In the genomic region with DNA sequence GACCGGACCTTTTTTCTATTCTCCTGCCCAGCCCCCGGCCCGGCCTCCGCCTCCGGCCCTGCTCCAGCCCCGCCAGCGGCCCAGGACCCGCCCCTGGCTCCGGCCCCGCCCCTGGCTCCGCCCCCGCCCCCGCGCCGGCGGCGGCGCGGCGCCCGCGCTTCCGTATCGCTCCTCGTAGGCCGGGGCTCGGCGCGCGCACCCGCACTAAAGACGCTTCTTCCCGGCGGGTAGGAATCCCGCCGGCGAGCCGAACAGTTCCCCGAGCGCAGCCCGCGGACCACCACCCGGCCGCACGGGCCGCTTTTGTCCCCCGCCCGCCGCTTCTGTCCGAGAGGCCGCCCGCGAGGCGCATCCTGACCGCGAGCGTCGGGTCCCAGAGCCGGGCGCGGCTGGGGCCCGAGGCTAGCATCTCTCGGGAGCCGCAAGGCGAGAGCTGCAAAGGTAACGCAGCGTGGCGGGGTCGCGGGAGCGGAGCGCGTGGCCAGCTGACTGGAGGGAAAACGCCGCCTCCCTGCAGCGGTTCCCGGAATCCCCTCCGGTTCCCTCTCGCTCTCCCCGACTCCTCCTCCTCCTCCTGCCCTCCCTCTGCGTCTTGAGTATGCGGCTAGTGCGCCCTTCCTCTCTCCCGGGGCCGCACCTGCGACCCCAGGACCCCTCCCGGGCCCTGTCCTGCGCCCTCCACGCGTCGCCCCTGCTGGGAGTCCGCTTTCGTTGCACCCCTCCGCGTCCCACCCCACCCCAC, we compare ENCODE assay signal across 1 cellular context.
TF ChIP-seq lines count a peak whose summit lies in the region.

A gene (plus strand): TSS at position 163 of the 742 bp plus-strand sequence. CDS start 11,985 bp downstream, outside the sequence.

TF ChIP-seq in K562, 482 proteins besides CTCF, POLR2A, EP300 and RAD21 (continued from another document and continues in another):
- TF ChIP-seq, protein P1, sequence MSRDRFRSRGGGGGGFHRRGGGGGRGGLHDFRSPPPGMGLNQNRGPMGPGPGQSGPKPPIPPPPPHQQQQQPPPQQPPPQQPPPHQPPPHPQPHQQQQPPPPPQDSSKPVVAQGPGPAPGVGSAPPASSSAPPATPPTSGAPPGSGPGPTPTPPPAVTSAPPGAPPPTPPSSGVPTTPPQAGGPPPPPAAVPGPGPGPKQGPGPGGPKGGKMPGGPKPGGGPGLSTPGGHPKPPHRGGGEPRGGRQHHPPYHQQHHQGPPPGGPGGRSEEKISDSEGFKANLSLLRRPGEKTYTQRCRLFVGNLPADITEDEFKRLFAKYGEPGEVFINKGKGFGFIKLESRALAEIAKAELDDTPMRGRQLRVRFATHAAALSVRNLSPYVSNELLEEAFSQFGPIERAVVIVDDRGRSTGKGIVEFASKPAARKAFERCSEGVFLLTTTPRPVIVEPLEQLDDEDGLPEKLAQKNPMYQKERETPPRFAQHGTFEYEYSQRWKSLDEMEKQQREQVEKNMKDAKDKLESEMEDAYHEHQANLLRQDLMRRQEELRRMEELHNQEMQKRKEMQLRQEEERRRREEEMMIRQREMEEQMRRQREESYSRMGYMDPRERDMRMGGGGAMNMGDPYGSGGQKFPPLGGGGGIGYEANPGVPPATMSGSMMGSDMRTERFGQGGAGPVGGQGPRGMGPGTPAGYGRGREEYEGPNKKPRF (IDR thresholded peaks at IDR 0.05; ENCODE audit: low read depth, low read length): no peak
- TF ChIP-seq KAT2B (IDR thresholded peaks at IDR 0.05; ENCODE audit: low read depth, low read length) (no peak), SRF (CRISPR knock-in tag; IDR thresholded peaks at IDR 0.05) (peak in 1 of 2 experiments; percentile 44; a peak in 1 of 4 replicates), NBN (IDR thresholded peaks at IDR 0.05; ENCODE audit: low read depth) (no peak), SP2 (IDR thresholded peaks at IDR 0.05; ENCODE audit: extremely low read depth, low read depth, low read length, poor library complexity, severe bottlenecking) (no peak), PHB (CRISPR knock-in tag; IDR thresholded peaks at IDR 0.05) (no peak), HOXB6 (CRISPR knock-in tag; IDR thresholded peaks at IDR 0.05; ENCODE audit: borderline replicate concordance) (no peak), HMGN3 (IDR thresholded peaks at IDR 0.05; ENCODE audit: borderline replicate concordance, extremely low read depth, insufficient read length, low read depth, low read length) (no peak), EHMT2 (IDR thresholded peaks at IDR 0.05) (no peak), ZBTB17 (CRISPR knock-in tag; IDR thresholded peaks at IDR 0.05) (0 out of 2 replicates have a peak, but pooled peaks have one; percentile 26), ZZZ3 (IDR thresholded peaks at IDR 0.05) (no peak), ZNF140 (CRISPR knock-in tag; IDR thresholded peaks at IDR 0.05) (no peak), SMARCC2 (IDR thresholded peaks at IDR 0.05; ENCODE audit: low read depth) (no peak), MYC (IDR thresholded peaks at IDR 0.05; ENCODE audit: low read depth, low read length) (peak; percentile 67), MYC (CRISPR knock-in tag; IDR thresholded peaks at IDR 0.05; ENCODE audit: borderline replicate concordance, low read depth) (peak; percentile 76; the same call in 1 of the 2 replicates), ARID2 (IDR thresholded peaks at IDR 0.05) (no peak), E2F3 (CRISPR knock-in tag; IDR thresholded peaks at IDR 0.05) (peak; percentile 62; the same call in 1 of the 2 replicates), U2AF2 (optimal IDR thresholded peaks at IDR 0.05; ENCODE audit: low read depth, low read length) (no peak), TAL1 (IDR thresholded peaks at IDR 0.05) (no peak), PPARD (CRISPR knock-in tag; IDR thresholded peaks at IDR 0.05) (no peak), POLR2AphosphoS2 (IDR thresholded peaks at IDR 0.05; ENCODE audit: low read length) (no peak), ZNF764 (CRISPR knock-in tag; IDR thresholded peaks at IDR 0.05; ENCODE audit: low read depth) (peak; percentile 48; the same call in 1 of the 2 replicates), ZNF311 (CRISPR knock-in tag; IDR thresholded peaks at IDR 0.05) (no peak), ZNF134 (CRISPR knock-in tag; conservative IDR thresholded peaks at IDR 0.05) (no peak), HIVEP1 (CRISPR knock-in tag; IDR thresholded peaks at IDR 0.05) (no peak), TEAD2 (tag; IDR thresholded peaks at IDR 0.05) (no peak), ZBTB1 (CRISPR knock-in tag; IDR thresholded peaks at IDR 0.05; ENCODE audit: borderline replicate concordance, low read depth) (no peak), PHF20 (IDR thresholded peaks at IDR 0.05; ENCODE audit: partially characterized antibody) (peak; percentile 56), TCF7L2 (IDR thresholded peaks at IDR 0.05; ENCODE audit: low read depth, low read length) (no peak), FOXJ2 (tag; IDR thresholded peaks at IDR 0.05) (no peak), KDM1A (IDR thresholded peaks at IDR 0.05) (no peak), ZFPM2 (CRISPR knock-in tag; IDR thresholded peaks at IDR 0.05) (no peak), ZNF347 (CRISPR knock-in tag; IDR thresholded peaks at IDR 0.05; ENCODE audit: low read depth) (no peak), GABPA (tag; conservative IDR thresholded peaks at IDR 0.05; ENCODE audit: low read depth) (0 out of 2 replicates have a peak, but pooled peaks have one; percentile 17), GABPB1 (CRISPR knock-in tag; IDR thresholded peaks at IDR 0.05) (peak; percentile 56; the same call in 1 of the 2 replicates), ELF4 (CRISPR knock-in tag; IDR thresholded peaks at IDR 0.05) (no peak)
- TF ChIP-seq, protein P2, sequence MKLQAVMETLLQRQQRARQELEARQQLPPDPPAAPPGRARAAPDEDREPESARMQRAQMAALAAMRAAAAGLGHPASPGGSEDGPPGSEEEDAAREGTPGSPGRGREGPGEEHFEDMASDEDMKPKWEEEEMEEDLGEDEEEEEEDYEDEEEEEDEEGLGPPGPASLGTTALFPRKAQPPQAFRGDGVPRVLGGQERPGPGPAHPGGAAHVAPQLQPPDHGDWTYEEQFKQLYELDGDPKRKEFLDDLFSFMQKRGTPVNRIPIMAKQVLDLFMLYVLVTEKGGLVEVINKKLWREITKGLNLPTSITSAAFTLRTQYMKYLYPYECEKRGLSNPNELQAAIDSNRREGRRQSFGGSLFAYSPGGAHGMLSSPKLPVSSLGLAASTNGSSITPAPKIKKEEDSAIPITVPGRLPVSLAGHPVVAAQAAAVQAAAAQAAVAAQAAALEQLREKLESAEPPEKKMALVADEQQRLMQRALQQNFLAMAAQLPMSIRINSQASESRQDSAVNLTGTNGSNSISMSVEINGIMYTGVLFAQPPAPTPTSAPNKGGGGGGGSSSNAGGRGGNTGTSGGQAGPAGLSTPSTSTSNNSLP (IDR thresholded peaks at IDR 0.05; ENCODE audit: borderline replicate concordance, low read depth, low read length): no peak
- TF ChIP-seq, protein P3, sequence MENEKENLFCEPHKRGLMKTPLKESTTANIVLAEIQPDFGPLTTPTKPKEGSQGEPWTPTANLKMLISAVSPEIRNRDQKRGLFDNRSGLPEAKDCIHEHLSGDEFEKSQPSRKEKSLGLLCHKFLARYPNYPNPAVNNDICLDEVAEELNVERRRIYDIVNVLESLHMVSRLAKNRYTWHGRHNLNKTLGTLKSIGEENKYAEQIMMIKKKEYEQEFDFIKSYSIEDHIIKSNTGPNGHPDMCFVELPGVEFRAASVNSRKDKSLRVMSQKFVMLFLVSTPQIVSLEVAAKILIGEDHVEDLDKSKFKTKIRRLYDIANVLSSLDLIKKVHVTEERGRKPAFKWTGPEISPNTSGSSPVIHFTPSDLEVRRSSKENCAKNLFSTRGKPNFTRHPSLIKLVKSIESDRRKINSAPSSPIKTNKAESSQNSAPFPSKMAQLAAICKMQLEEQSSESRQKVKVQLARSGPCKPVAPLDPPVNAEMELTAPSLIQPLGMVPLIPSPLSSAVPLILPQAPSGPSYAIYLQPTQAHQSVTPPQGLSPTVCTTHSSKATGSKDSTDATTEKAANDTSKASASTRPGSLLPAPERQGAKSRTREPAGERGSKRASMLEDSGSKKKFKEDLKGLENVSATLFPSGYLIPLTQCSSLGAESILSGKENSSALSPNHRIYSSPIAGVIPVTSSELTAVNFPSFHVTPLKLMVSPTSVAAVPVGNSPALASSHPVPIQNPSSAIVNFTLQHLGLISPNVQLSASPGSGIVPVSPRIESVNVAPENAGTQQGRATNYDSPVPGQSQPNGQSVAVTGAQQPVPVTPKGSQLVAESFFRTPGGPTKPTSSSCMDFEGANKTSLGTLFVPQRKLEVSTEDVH (IDR thresholded peaks at IDR 0.05; ENCODE audit: low read depth, partially characterized antibody): no peak
- TF ChIP-seq, protein P4, sequence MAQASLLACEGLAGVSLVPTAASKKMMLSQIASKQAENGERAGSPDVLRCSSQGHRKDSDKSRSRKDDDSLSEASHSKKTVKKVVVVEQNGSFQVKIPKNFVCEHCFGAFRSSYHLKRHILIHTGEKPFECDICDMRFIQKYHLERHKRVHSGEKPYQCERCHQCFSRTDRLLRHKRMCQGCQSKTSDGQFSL (CRISPR knock-in tag; IDR thresholded peaks at IDR 0.05): peak; percentile 43; the same call in 1 of the 2 replicates
- TF ChIP-seq, protein P4 (tag; IDR thresholded peaks at IDR 0.05): no peak
- TF ChIP-seq, protein P5, sequence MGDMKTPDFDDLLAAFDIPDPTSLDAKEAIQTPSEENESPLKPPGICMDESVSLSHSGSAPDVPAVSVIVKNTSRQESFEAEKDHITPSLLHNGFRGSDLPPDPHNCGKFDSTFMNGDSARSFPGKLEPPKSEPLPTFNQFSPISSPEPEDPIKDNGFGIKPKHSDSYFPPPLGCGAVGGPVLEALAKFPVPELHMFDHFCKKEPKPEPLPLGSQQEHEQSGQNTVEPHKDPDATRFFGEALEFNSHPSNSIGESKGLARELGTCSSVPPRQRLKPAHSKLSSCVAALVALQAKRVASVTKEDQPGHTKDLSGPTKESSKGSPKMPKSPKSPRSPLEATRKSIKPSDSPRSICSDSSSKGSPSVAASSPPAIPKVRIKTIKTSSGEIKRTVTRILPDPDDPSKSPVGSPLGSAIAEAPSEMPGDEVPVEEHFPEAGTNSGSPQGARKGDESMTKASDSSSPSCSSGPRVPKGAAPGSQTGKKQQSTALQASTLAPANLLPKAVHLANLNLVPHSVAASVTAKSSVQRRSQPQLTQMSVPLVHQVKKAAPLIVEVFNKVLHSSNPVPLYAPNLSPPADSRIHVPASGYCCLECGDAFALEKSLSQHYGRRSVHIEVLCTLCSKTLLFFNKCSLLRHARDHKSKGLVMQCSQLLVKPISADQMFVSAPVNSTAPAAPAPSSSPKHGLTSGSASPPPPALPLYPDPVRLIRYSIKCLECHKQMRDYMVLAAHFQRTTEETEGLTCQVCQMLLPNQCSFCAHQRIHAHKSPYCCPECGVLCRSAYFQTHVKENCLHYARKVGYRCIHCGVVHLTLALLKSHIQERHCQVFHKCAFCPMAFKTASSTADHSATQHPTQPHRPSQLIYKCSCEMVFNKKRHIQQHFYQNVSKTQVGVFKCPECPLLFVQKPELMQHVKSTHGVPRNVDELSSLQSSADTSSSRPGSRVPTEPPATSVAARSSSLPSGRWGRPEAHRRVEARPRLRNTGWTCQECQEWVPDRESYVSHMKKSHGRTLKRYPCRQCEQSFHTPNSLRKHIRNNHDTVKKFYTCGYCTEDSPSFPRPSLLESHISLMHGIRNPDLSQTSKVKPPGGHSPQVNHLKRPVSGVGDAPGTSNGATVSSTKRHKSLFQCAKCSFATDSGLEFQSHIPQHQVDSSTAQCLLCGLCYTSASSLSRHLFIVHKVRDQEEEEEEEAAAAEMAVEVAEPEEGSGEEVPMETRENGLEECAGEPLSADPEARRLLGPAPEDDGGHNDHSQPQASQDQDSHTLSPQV (IDR thresholded peaks at IDR 0.05): no peak
- TF ChIP-seq, protein P6, sequence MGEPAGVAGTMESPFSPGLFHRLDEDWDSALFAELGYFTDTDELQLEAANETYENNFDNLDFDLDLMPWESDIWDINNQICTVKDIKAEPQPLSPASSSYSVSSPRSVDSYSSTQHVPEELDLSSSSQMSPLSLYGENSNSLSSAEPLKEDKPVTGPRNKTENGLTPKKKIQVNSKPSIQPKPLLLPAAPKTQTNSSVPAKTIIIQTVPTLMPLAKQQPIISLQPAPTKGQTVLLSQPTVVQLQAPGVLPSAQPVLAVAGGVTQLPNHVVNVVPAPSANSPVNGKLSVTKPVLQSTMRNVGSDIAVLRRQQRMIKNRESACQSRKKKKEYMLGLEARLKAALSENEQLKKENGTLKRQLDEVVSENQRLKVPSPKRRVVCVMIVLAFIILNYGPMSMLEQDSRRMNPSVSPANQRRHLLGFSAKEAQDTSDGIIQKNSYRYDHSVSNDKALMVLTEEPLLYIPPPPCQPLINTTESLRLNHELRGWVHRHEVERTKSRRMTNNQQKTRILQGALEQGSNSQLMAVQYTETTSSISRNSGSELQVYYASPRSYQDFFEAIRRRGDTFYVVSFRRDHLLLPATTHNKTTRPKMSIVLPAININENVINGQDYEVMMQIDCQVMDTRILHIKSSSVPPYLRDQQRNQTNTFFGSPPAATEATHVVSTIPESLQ (CRISPR knock-in tag; IDR thresholded peaks at IDR 0.05): 0 out of 2 replicates have a peak, but pooled peaks have one; percentile 61
- TF ChIP-seq, protein P7, sequence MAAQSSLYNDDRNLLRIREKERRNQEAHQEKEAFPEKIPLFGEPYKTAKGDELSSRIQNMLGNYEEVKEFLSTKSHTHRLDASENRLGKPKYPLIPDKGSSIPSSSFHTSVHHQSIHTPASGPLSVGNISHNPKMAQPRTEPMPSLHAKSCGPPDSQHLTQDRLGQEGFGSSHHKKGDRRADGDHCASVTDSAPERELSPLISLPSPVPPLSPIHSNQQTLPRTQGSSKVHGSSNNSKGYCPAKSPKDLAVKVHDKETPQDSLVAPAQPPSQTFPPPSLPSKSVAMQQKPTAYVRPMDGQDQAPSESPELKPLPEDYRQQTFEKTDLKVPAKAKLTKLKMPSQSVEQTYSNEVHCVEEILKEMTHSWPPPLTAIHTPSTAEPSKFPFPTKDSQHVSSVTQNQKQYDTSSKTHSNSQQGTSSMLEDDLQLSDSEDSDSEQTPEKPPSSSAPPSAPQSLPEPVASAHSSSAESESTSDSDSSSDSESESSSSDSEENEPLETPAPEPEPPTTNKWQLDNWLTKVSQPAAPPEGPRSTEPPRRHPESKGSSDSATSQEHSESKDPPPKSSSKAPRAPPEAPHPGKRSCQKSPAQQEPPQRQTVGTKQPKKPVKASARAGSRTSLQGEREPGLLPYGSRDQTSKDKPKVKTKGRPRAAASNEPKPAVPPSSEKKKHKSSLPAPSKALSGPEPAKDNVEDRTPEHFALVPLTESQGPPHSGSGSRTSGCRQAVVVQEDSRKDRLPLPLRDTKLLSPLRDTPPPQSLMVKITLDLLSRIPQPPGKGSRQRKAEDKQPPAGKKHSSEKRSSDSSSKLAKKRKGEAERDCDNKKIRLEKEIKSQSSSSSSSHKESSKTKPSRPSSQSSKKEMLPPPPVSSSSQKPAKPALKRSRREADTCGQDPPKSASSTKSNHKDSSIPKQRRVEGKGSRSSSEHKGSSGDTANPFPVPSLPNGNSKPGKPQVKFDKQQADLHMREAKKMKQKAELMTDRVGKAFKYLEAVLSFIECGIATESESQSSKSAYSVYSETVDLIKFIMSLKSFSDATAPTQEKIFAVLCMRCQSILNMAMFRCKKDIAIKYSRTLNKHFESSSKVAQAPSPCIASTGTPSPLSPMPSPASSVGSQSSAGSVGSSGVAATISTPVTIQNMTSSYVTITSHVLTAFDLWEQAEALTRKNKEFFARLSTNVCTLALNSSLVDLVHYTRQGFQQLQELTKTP (IDR thresholded peaks at IDR 0.05; ENCODE audit: low read depth in 1 of 2, partially characterized antibody in 2 of 2): no peak
